8 cellular contexts compared by ENCODE assay signal in the genomic region with DNA sequence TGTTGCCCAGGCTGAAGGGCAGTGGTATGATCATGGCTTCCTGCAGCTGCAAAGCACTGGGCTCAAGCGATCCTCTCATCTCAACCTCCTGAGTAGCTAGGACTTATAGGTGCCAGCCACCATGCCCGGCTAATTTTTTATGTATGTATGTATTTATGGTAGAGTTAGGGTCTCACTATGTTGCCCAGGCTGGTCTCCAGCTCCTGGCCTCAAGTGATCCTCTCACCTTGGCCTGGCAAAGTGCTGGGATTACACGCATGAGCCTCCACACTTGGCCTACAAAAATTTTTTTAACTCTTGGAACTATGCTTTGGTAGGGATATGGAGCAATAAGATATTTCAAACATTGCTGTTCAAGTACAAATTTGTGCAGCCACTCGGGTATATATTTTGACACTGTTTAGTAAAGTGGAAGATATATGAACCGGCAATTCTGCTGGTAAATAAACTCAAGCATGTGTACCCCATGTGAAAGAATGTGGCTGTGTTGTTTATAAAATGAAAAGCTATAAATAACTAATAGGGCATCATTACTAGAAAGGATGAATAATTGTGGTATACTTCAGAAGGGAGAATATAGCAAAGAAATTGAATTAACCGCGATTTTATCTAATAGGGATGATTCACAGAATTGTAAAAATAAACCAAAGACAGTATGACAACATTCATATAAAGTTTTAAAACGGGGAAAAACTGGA. TPM values are rescaled to one million over a fixed set of nuclear protein-coding genes. Genes with fewer than 3 reads are reported as not detected.
DNase-seq lines count a peak whose midpoint lies in the region; ATAC-seq and TF ChIP-seq lines count a peak whose summit lies in the region.

No MANE protein-coding gene starts in this region.

- 55% methylated on average over 8 of the region's 8 CpGs for WGBS in esophagus muscularis mucosa
- 57% methylated on average over 8 of the region's 8 CpGs for WGBS in prostate gland

- no peaks in the 10 kb centered on the region for H3K36me3 ChIP-seq in RWPE2 (ENCODE audit: low read depth)
- H3K36me3 ChIP-seq in esophagus muscularis mucosa, result peaks cover 0 to 9% (median 2%) of the 10 kb centered on the region in 4 donors
- no peaks in the 10 kb centered on the region for H3K36me3 ChIP-seq in prostate gland

- ATAC-seq in RWPE2 (ENCODE audit: low read depth) (no peak), left colon (no peak)

- H3K4me1 ChIP-seq in RWPE2 (ENCODE audit: insufficient read depth, poor library complexity, severe bottlenecking), result no peaks in the 10 kb centered on the region
- H3K4me1 ChIP-seq in esophagus muscularis mucosa, result peaks cover 9 to 25% (median 21%) of the 10 kb centered on the region in 4 donors
- no peaks in the 10 kb centered on the region for H3K4me1 ChIP-seq in prostate gland (replicated peaks)

- intact Hi-C loops in esophagus muscularis mucosa (cut with DNase I) (loop anchor here (5.0 to 10.0 kb wide), 3 partner anchors 39 to 293 kb away; a partner anchor contains a TSS), prostate gland (cut with DNase I) (loop anchor here (2.0 kb wide), 1 partner anchor 41 kb away; a partner anchor contains a TSS), left colon (cut with DNase I, micrococcal nuclease) (no loop called here)

- TF ChIP-seq EP300 in esophagus muscularis mucosa (IDR thresholded peaks at IDR 0.05), result no peak

- no peak for TF ChIP-seq CTCF in RWPE2 (IDR thresholded peaks at IDR 0.05; ENCODE audit: poor library complexity, severe bottlenecking)
- no peak for TF ChIP-seq CTCF in esophagus muscularis mucosa (IDR thresholded peaks at IDR 0.05)
- TF ChIP-seq CTCF in prostate gland (IDR thresholded peaks at IDR 0.05), result no peak

- no peaks in the 10 kb centered on the region for H3K9me3 ChIP-seq in RWPE2 (ENCODE audit: severe bottlenecking)
- no peaks in the 10 kb centered on the region for H3K9me3 ChIP-seq in esophagus muscularis mucosa
- H3K9me3 ChIP-seq in prostate gland, result no peaks in the 10 kb centered on the region

- TF ChIP-seq POLR2A in esophagus muscularis mucosa (IDR thresholded peaks at IDR 0.05; ENCODE audit: low read depth), result no peak
- TF ChIP-seq POLR2A in prostate gland (IDR thresholded peaks at IDR 0.05), result no peak

- no peak overlapping the region for H3K27ac ChIP-seq in RWPE2 (ENCODE audit: poor library complexity, severe bottlenecking)
- peak overlapping the region; percentile 90 to 97 (median 92) for H3K27ac ChIP-seq in esophagus muscularis mucosa (replicated peaks in 1 of 4)
- peak overlapping the region in 1 of 2 donors; percentile 96 for H3K27ac ChIP-seq in prostate gland

- no peaks in the 10 kb centered on the region for H3K27me3 ChIP-seq in RWPE2 (ENCODE audit: insufficient read depth, poor library complexity, severe bottlenecking)
- H3K27me3 ChIP-seq in esophagus muscularis mucosa, result no peaks in the 10 kb centered on the region
- no peaks in the 10 kb centered on the region for H3K27me3 ChIP-seq in prostate gland (replicated peaks; ENCODE audit: insufficient read depth)

- H3K4me3 ChIP-seq in RWPE2 (ENCODE audit: severe bottlenecking), result peak overlapping the region; percentile 96
- H3K4me3 ChIP-seq in esophagus muscularis mucosa, result peak overlapping the region; percentile 62 to 80 (median 72)
- peak overlapping the region; percentile 53 to 68 for H3K4me3 ChIP-seq in prostate gland

- peak; percentile 15 for DNase-seq in EL
- DNase-seq in RWPE2 (ENCODE audit: low spot score), result no peak
- no peak for DNase-seq in esophagus muscularis mucosa (ENCODE audit: extremely low spot score)
- no peak for DNase-seq in prostate gland (ENCODE audit: low spot score)
- DNase-seq in ureter (ENCODE audit: low spot score), result no peak
- no peak for DNase-seq in left colon
- no peak for DNase-seq in superior temporal gyrus (ENCODE audit: extremely low spot score)
- no peak for DNase-seq in germinal center (ENCODE audit: low spot score)

RNA-seq across cellular contexts. Expression of a gene that starts 1.1 kb away (rescaled TPM):
- total RNA-seq in esophagus muscularis mucosa, result 10 to 100 TPM in 2 of 4 donors, 1 to 10 TPM in 2; 7.3 to 14.6 (median 9.9) TPM
- 10 to 100 TPM in 1 of 2 donors, 1 to 10 TPM in 1; 9.6 to 20.7 TPM for total RNA-seq in prostate gland
- total RNA-seq in ureter, result 19.9 TPM
- 1 to 10 TPM; 5.7 to 6.8 TPM for total RNA-seq in left colon

RNA-seq across cellular contexts. Expression of a gene that starts 39.8 kb away (rescaled TPM):
- total RNA-seq in esophagus muscularis mucosa (10 to 100 TPM in 2 of 4 donors, 1 to 10 TPM in 2; 7.7 to 12.4 (median 10.7) TPM), prostate gland (10 to 100 TPM in 1 of 2 donors, 1 to 10 TPM in 1; 6.2 to 11.9 TPM), ureter (17.6 TPM), left colon (1 to 10 TPM; 6.6 to 7.2 TPM)

Comparison
In these comparisons a context has a peak if more than half of its experiments do, and no peak if none do; other contexts are left out.
1. intact Hi-C loops: an anchor here in esophagus muscularis mucosa (5.0 to 10.0 kb wide) and prostate gland (2.0 kb wide); none called in left colon.